12 cellular contexts compared by ENCODE assay signal in genomic region chr12:104691661-104692334, GRCh38.
DNase-seq lines count a peak whose midpoint lies in the region; ATAC-seq, FAIRE-seq and TF ChIP-seq lines count a peak whose summit lies in the region.
"Had no signal": no experiment of that assay in that cellular context is flagged by ENCODE, and none has a peak within 500 bp of the region (broad histone marks: within the 10 kb centered on the region; RNA-seq: fewer than 3 reads in every experiment).

No MANE protein-coding gene starts in this region.

- peak overlapping the region; percentile 32; the same call in 1 of the 2 replicates for H3K9ac ChIP-seq in GM12878 (ENCODE audit: control insufficient read depth, insufficient read depth, low read length)

- TF ChIP-seq EP300 in GM12878 (IDR thresholded peaks at IDR 0.05; ENCODE audit: borderline replicate concordance in 1 of 2, control insufficient read depth in 1 of 2, low read depth in 2 of 2, low read length in 2 of 2) (no peak), upper lobe of left lung (IDR thresholded peaks at IDR 0.05) (no peak)

- DNase-seq in GM06990 (ENCODE audit: extremely low read depth, insufficient read length) (peak; percentile 61), GM12878 (ENCODE audit: low read depth, low spot score) (no peak), glomerular visceral epithelial cell (ENCODE audit: extremely low spot score) (no peak), upper lobe of left lung (no peak), NCI-H146 treated with DMSO at 0.1 percent for 48 hours (lab: John Stamatoyannopoulos, UW; ENCODE audit: unreplicated experiment) (no peak), NCI-H2227 treated with DMSO at 0.1 percent for 48 hours (lab: John Stamatoyannopoulos, UW) (no peak)
- DNase-seq: CD4-positive, alpha-beta T cell; stimulated activated CD4-positive, alpha-beta T cell treated with anti-CD3 and anti-CD28 coated beads, Interleukin-4, amount 100 ng/mL, for 24 hours had no signal

- ATAC-seq in GM19035 (IDR thresholded peaks at IDR 0.05; ENCODE audit: unreplicated experiment) (peak; percentile 52), HG02798 (IDR thresholded peaks at IDR 0.05; ENCODE audit: poor library complexity, unreplicated experiment) (peak; percentile 56), GM12878 (peak; percentile 59), upper lobe of left lung (ENCODE audit: low FRiP score in 2 of 2) (no peak)
- ATAC-seq: left lobe of liver had no signal

- intact Hi-C loops in GM12878 (cut with micrococcal nuclease; ENCODE audit: unreplicated experiment) = no loop called here

- peaks cover 3% of the 10 kb centered on the region; the same call in 2 of the 3 replicates for H3K9me3 ChIP-seq in GM12878 (replicated peaks; ENCODE audit: control insufficient read depth, insufficient read depth, low read length)
- no peaks in the 10 kb centered on the region for H3K9me3 ChIP-seq in upper lobe of left lung

- FAIRE-seq in GM12878 (lab: Jason Lieb, UNC) = no peak
- FAIRE-seq: bronchial epithelial cell had no signal

- POLR2A ChIA-PET in GM12878 (lab: Charles Lee) = interaction anchor here (1.0 to 1.7 kb wide), 4 partner anchors 8 to 18 kb away, joined by 3 to 5 read pairs (median 4); no protein-coding TSS in a partner anchor

- H3K27me3 ChIP-seq in GM06990 (replicated peaks; ENCODE audit: control insufficient read depth, insufficient read depth, low read length) (no peaks in the 10 kb centered on the region), GM12878 (replicated peaks in 1 of 2; ENCODE audit: control insufficient read depth in 2 of 2, insufficient read depth in 2 of 2, low read length in 1 of 2) (no peaks in the 10 kb centered on the region), upper lobe of left lung (no peaks in the 10 kb centered on the region)

- peaks cover 5% of the 10 kb centered on the region for H3K79me2 ChIP-seq in GM12878 (ENCODE audit: control insufficient read depth, insufficient read depth, low read length)

- RAD21 ChIA-PET in GM12878 (lab: Charles Lee; ENCODE audit: unreplicated experiment) = interaction anchor here (0.5 to 5.8 kb wide), 8 partner anchors 9 to 314 kb away, joined by 3 to 38 read pairs (median 3); no protein-coding TSS in a partner anchor

- H3K36me3 ChIP-seq in GM06990 (ENCODE audit: control insufficient read depth, insufficient read depth, low read length) = no peaks in the 10 kb centered on the region
- H3K36me3 ChIP-seq in GM12878 (ENCODE audit: control insufficient read depth in 2 of 2, insufficient read depth in 2 of 2, low read length in 1 of 2) = no peaks in the 10 kb centered on the region
- no peaks in the 10 kb centered on the region for H3K36me3 ChIP-seq in upper lobe of left lung

- no peak for TF ChIP-seq POLR2A in GM12878 (IDR thresholded peaks at IDR 0.05; ENCODE audit: low read depth, low read length)
- no peak for TF ChIP-seq POLR2A in upper lobe of left lung (IDR thresholded peaks at IDR 0.05)

- BruUV-seq in GM12878 (replicated peaks; lab: Mats Ljungman, UMichigan) = no TSS peak

- CTCF ChIA-PET in GM12878 (lab: Yijun Ruan, JAX) = interaction anchor here (1.0 to 1.3 kb wide), 3 partner anchors 55 to 112 kb away, joined by 3 read pairs; no protein-coding TSS in a partner anchor

- H3K4me1 ChIP-seq in GM12878 (ENCODE audit: control insufficient read depth, insufficient read depth, low read length) (peaks cover 46% of the 10 kb centered on the region), upper lobe of left lung (peaks cover 14 to 33% (median 24%) of the 10 kb centered on the region in 4 donors)

- peak overlapping the region; percentile 2 for H2AFZ ChIP-seq in GM12878 (ENCODE audit: control insufficient read depth, low read depth, low read length)

- in situ Hi-C loops in GM12878 (cut with MboI) = no loop called here

- H3K4me3 ChIP-seq in GM06990 (replicated peaks; ENCODE audit: low read depth, low read length) (peak overlapping the region; percentile 27; the same call in 1 of the 2 replicates), GM12878 (peak overlapping the region; percentile 39; the same call in 1 of the 2 replicates), upper lobe of left lung (no peak overlapping the region)

- TF ChIP-seq CTCF in GM06990 (IDR thresholded peaks at IDR 0.05; ENCODE audit: insufficient read depth, low read length, poor library complexity, severe bottlenecking) (no peak), GM12878 (IDR thresholded peaks at IDR 0.05 in 2 of 3, conservative IDR thresholded peaks at IDR 0.05 in 1 of 3; ENCODE audit: control insufficient read depth in 2 of 3, extremely low read depth in 1 of 3, insufficient read depth in 1 of 3, low read depth in 3 of 3, low read length in 3 of 3) (no peak), upper lobe of left lung (IDR thresholded peaks at IDR 0.05) (no peak)

- no peak for TF ChIP-seq RAD21 in GM12878 (IDR thresholded peaks at IDR 0.05; ENCODE audit: insufficient read depth, low read depth, low read length)

- H3K4me2 ChIP-seq in GM12878 (ENCODE audit: control insufficient read depth, insufficient read depth) = peak overlapping the region; percentile 78

- 38% methylated on average over 17 of the region's 17 CpGs for WGBS in GM12878 (ENCODE audit: insufficient coverage, insufficient replicate concordance, low lambda C conversion rate, missing lambda C conversion rate)
- WGBS in upper lobe of left lung, 2 donors = 74 to 80% methylated on average over 17 of the region's 17 CpGs

- peak overlapping the region; percentile 67 for H3K27ac ChIP-seq in GM12878 (ENCODE audit: control insufficient read depth, insufficient read depth)
- no peak overlapping the region for H3K27ac ChIP-seq in upper lobe of left lung

- H4K20me1 ChIP-seq in GM12878 (ENCODE audit: control insufficient read depth, insufficient read depth) = no peaks in the 10 kb centered on the region

- SMC1A ChIA-PET in GM12878 (lab: Charles Lee; ENCODE audit: uncharacterized antibody, unreplicated experiment) = interaction anchor here (0.6 to 5.4 kb wide), 9 partner anchors 8 to 297 kb away, joined by 3 to 47 read pairs (median 3); no protein-coding TSS in a partner anchor

TF ChIP-seq in GM12878, 131 proteins besides CTCF, POLR2A, EP300 and RAD21 (continues in another document):
- TF ChIP-seq CREM (IDR thresholded peaks at IDR 0.05; ENCODE audit: low read depth) (peak; percentile 9; the same call in 1 of the 2 replicates), TCF12 (IDR thresholded peaks at IDR 0.05; ENCODE audit: low read depth, low read length) (peak; percentile 63; the same call in 1 of the 2 replicates), IKZF1 (conservative IDR thresholded peaks at IDR 0.05) (peak; percentile 45; the same call in 1 of the 2 replicates), EED (IDR thresholded peaks at IDR 0.05; ENCODE audit: low read depth) (peak; percentile 75), DPF2 (IDR thresholded peaks at IDR 0.05) (0 out of 2 replicates have a peak, but pooled peaks have one; percentile 47), ATF7 (IDR thresholded peaks at IDR 0.05; ENCODE audit: low read depth) (peak; percentile 44), ZNF24 (IDR thresholded peaks at IDR 0.05) (peak; percentile 62; the same call in 1 of the 2 replicates), NFXL1 (IDR thresholded peaks at IDR 0.05; ENCODE audit: borderline replicate concordance) (peak; percentile 90), ZSCAN29 (IDR thresholded peaks at IDR 0.05) (no peak), BHLHE40 (IDR thresholded peaks at IDR 0.05; ENCODE audit: borderline replicate concordance in 1 of 2, low read depth in 2 of 2, low read length in 1 of 2) (peak; percentile 36 to 63; a peak in 1 of 4 replicates), BCL11A (IDR thresholded peaks at IDR 0.05; ENCODE audit: low read depth, low read length) (0 out of 2 replicates have a peak, but pooled peaks have one; percentile 48), RELB (IDR thresholded peaks at IDR 0.05; ENCODE audit: low read depth) (peak; percentile 19; the same call in 1 of the 2 replicates)
- TF ChIP-seq, protein P1, sequence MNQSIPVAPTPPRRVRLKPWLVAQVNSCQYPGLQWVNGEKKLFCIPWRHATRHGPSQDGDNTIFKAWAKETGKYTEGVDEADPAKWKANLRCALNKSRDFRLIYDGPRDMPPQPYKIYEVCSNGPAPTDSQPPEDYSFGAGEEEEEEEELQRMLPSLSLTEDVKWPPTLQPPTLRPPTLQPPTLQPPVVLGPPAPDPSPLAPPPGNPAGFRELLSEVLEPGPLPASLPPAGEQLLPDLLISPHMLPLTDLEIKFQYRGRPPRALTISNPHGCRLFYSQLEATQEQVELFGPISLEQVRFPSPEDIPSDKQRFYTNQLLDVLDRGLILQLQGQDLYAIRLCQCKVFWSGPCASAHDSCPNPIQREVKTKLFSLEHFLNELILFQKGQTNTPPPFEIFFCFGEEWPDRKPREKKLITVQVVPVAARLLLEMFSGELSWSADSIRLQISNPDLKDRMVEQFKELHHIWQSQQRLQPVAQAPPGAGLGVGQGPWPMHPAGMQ (IDR thresholded peaks at IDR 0.05; ENCODE audit: borderline replicate concordance) = no peak
- TF ChIP-seq, protein P2, sequence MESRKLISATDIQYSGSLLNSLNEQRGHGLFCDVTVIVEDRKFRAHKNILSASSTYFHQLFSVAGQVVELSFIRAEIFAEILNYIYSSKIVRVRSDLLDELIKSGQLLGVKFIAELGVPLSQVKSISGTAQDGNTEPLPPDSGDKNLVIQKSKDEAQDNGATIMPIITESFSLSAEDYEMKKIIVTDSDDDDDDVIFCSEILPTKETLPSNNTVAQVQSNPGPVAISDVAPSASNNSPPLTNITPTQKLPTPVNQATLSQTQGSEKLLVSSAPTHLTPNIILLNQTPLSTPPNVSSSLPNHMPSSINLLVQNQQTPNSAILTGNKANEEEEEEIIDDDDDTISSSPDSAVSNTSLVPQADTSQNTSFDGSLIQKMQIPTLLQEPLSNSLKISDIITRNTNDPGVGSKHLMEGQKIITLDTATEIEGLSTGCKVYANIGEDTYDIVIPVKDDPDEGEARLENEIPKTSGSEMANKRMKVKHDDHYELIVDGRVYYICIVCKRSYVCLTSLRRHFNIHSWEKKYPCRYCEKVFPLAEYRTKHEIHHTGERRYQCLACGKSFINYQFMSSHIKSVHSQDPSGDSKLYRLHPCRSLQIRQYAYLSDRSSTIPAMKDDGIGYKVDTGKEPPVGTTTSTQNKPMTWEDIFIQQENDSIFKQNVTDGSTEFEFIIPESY (IDR thresholded peaks at IDR 0.05) = no peak

Comparison
In these comparisons a context has a peak if more than half of its experiments do, and no peak if none do; other contexts are left out.
1. H3K4me3 ChIP-seq: peak in GM06990 (single experiment) and GM12878 (single experiment); none in upper lobe of left lung (0 of 4).
2. ATAC-seq: peak in GM19035 (single experiment), HG02798 (single experiment) and GM12878 (single experiment); none in upper lobe of left lung (0 of 2).